8 cellular contexts compared by ENCODE assay signal in the genomic region with DNA sequence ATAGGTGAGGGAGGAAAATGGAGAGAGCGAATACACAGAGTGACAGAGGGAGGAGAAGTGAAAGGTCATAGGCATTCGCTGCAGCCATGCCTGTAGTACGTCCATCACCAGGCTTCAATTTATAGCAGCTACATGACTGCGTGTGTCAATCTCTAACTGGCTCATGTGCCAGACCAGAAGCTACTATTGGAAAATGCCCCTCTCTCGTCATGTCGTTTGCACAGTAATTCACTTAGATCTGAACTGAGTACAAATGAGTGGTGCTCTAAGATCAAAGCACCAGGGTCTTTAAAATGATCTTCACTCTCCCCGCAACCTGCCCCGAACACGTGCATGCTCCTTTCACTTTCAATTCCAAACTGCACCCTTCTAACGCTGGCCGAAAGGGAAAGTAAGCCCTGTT. TPM values are rescaled to one million over a fixed set of nuclear protein-coding genes. Genes with fewer than 3 reads are reported as not detected.
DNase-seq lines count a peak whose midpoint lies in the region; ATAC-seq and TF ChIP-seq lines count a peak whose summit lies in the region.

No MANE protein-coding gene starts in this region.

- H3K27me3 ChIP-seq in right lobe of liver (no peaks in the 10 kb centered on the region), stomach (no peaks in the 10 kb centered on the region), mesendoderm (ENCODE audit: insufficient read depth, low read length, poor library complexity) (no peaks in the 10 kb centered on the region)

- H2BK5ac ChIP-seq in mesendoderm (ENCODE audit: low read length), result no peak overlapping the region

- peak; percentile 97 to 98 for ATAC-seq in activated T-cell treated with anti-CD3 and anti-CD28 coated beads, Interleukin-2, amount 50 U/mL, for 72 hours (replicated peaks in 1 of 2)
- ATAC-seq in right lobe of liver (peak; percentile 78 to 85 (median 81)), HG03565 (IDR thresholded peaks at IDR 0.05; ENCODE audit: unreplicated experiment) (no peak)

- no peaks in the 10 kb centered on the region for H3K79me2 ChIP-seq in mesendoderm (ENCODE audit: control insufficient read depth, insufficient read depth, low read length)

- TF ChIP-seq CTCF in right lobe of liver (IDR thresholded peaks at IDR 0.05), result no peak
- no peak for TF ChIP-seq CTCF in stomach (IDR thresholded peaks at IDR 0.05)
- no peak for TF ChIP-seq CTCF in MCF 10A (IDR thresholded peaks at IDR 0.05; ENCODE audit: unreplicated experiment)

- no peak overlapping the region for H3K9ac ChIP-seq in mesendoderm (ENCODE audit: low read length)

- H3K27ac Mint-ChIP-seq in activated T-cell treated with anti-CD3 and anti-CD28 coated beads, Interleukin-2, amount 50 U/mL, for 72 hours, result peak overlapping the region; percentile 2
- H3K27ac Mint-ChIP-seq in MCF 10A (ENCODE audit: low read depth, unreplicated experiment), result no peak overlapping the region

- H3K9me3 ChIP-seq in right lobe of liver (no peaks in the 10 kb centered on the region), stomach (peaks cover 0 to 28% (median 7%) of the 10 kb centered on the region in 4 donors)

- no peak overlapping the region for H3K4ac ChIP-seq in mesendoderm (ENCODE audit: low read depth, low read length)

- H3K79me1 ChIP-seq in mesendoderm (ENCODE audit: low read length), result no peaks in the 10 kb centered on the region

- no peak overlapping the region for H2AK5ac ChIP-seq in mesendoderm (ENCODE audit: low read length)

- no peak overlapping the region for H3K4me2 ChIP-seq in mesendoderm (ENCODE audit: low read length)

- peaks cover 19% of the 10 kb centered on the region for H3K4me1 Mint-ChIP-seq in activated T-cell treated with anti-CD3 and anti-CD28 coated beads, Interleukin-2, amount 50 U/mL, for 72 hours (ENCODE audit: low read depth)
- H3K4me1 Mint-ChIP-seq in MCF 10A (ENCODE audit: insufficient read depth, unreplicated experiment), result peaks cover under 1% of the 10 kb centered on the region

- H2BK15ac ChIP-seq in mesendoderm (replicated peaks; ENCODE audit: low read depth), result no peak overlapping the region

- H3K27ac ChIP-seq in right lobe of liver (peak overlapping the region; percentile 36 to 77 (median 74)), stomach (peak overlapping the region in 1 of 5 donors; percentile 47), mesendoderm (ENCODE audit: low read depth, low read length) (no peak overlapping the region)

- no peak overlapping the region for H2BK120ac ChIP-seq in mesendoderm (ENCODE audit: low read depth, low read length)

- H3K4me3 Mint-ChIP-seq in activated T-cell treated with anti-CD3 and anti-CD28 coated beads, Interleukin-2, amount 50 U/mL, for 72 hours, result peak overlapping the region; percentile 45 to 64
- H3K4me3 Mint-ChIP-seq in MCF 10A (ENCODE audit: unreplicated experiment), result no peak overlapping the region

- H4K5ac ChIP-seq in mesendoderm (ENCODE audit: low read length), result no peak overlapping the region

- H3K27me3 Mint-ChIP-seq in activated T-cell treated with anti-CD3 and anti-CD28 coated beads, Interleukin-2, amount 50 U/mL, for 72 hours (ENCODE audit: low read depth), result no peaks in the 10 kb centered on the region
- no peaks in the 10 kb centered on the region for H3K27me3 Mint-ChIP-seq in MCF 10A (ENCODE audit: insufficient read depth, unreplicated experiment)

- CTCF ChIA-PET in MCF 10A (lab: Yijun Ruan, JAX), result interaction anchor here (0.6 to 1.8 kb wide), 3 partner anchors 11 to 194 kb away, joined by 3 to 4 read pairs (median 4); no protein-coding TSS in a partner anchor

- peaks cover 15 to 37% of the 10 kb centered on the region in 2 donors for H3K36me3 Mint-ChIP-seq in activated T-cell treated with anti-CD3 and anti-CD28 coated beads, Interleukin-2, amount 50 U/mL, for 72 hours (ENCODE audit: insufficient read depth in 2 of 2)
- H3K36me3 Mint-ChIP-seq in MCF 10A (ENCODE audit: insufficient read depth, unreplicated experiment), result no peaks in the 10 kb centered on the region

- H3K4me1 ChIP-seq in right lobe of liver (peaks cover 0 to 18% (median 8%) of the 10 kb centered on the region in 4 donors), stomach (peaks cover 0 to 12% (median 0%) of the 10 kb centered on the region in 4 donors), mesendoderm (ENCODE audit: control insufficient read depth, low read depth, low read length) (no peaks in the 10 kb centered on the region)

- H3K18ac ChIP-seq in mesendoderm (ENCODE audit: low read length), result no peak overlapping the region

- H3K4me3 ChIP-seq in right lobe of liver (peak overlapping the region; percentile 9 to 54 (median 47)), stomach (peak overlapping the region; percentile 3 to 30 (median 12)), mesendoderm (ENCODE audit: low read length) (no peak overlapping the region)

- TF ChIP-seq EP300 in stomach (IDR thresholded peaks at IDR 0.05), result no peak

- H3K56ac ChIP-seq in mesendoderm (ENCODE audit: low read length), result no peak overlapping the region

- no peak overlapping the region for H4K8ac ChIP-seq in mesendoderm (ENCODE audit: low read depth, low read length)

- intact Hi-C loops in right lobe of liver (cut with DNase I) (loop anchor here in 1 of 2 donors (10.0 kb wide), 1 partner anchor 50 kb away; a partner anchor contains a TSS), stomach (cut with DNase I; ENCODE audit: low total_unique reads) (no loop called here), MCF 10A (cut with micrococcal nuclease) (no loop called here)

- DNase-seq in activated T-cell treated with anti-CD3 and anti-CD28 coated beads for 1 hour (ENCODE audit: low read depth) (peak; percentile 8), right lobe of liver (peak in 1 of 3 donors; percentile 49), stomach (no peak), mesendoderm (no peak), MCF 10A (ENCODE audit: unreplicated experiment) (no peak)
- DNase-seq in activated T-cell treated with anti-CD3 and anti-CD28 coated beads, Interleukin-2, amount 50 U/mL, for 1 hour, result no peak
- DNase-seq in activated T-cell treated with anti-CD3 and anti-CD28 coated beads, Interleukin-2, amount 50 U/mL, for 72 hours, result peak; percentile 41 to 48

- BruUV-seq in MCF 10A (replicated peaks; lab: Mats Ljungman, UMichigan), result no TSS peak

- peaks cover 9 to 11% of the 10 kb centered on the region in 2 donors for H3K9me3 Mint-ChIP-seq in activated T-cell treated with anti-CD3 and anti-CD28 coated beads, Interleukin-2, amount 50 U/mL, for 72 hours
- H3K9me3 Mint-ChIP-seq in MCF 10A (ENCODE audit: unreplicated experiment), result peaks cover 11% of the 10 kb centered on the region

- 31% methylated on average over 8 of the region's 11 CpGs for WGBS in right lobe of liver (ENCODE audit: insufficient coverage, low coverage, low lambda C conversion rate, missing lambda C conversion rate)
- 66 to 80% (median 69%) methylated on average over 11 of the region's 11 CpGs for WGBS in stomach, 5 donors
- no CpG with 5 or more reads among the region's 11 CpGs for WGBS in mesendoderm (ENCODE audit: extremely low coverage, insufficient coverage, low lambda C conversion rate)

- H3K36me3 ChIP-seq in right lobe of liver (no peaks in the 10 kb centered on the region), stomach (no peaks in the 10 kb centered on the region), mesendoderm (ENCODE audit: control insufficient read depth, insufficient read depth, low read length) (no peaks in the 10 kb centered on the region)

- TF ChIP-seq POLR2A in right lobe of liver (IDR thresholded peaks at IDR 0.05) (no peak), stomach (IDR thresholded peaks at IDR 0.05) (no peak)

- POLR2A ChIA-PET in MCF 10A (lab: Yijun Ruan, JAX), result interaction anchor here (1.3 kb wide), 1 partner anchor 11 kb away, joined by 5 read pairs; no protein-coding TSS in a partner anchor

- no peak overlapping the region for H3K23ac ChIP-seq in mesendoderm (ENCODE audit: low read length)

RNA-seq across cellular contexts. Expression of a gene that starts 51.3 kb away (rescaled TPM):
- total RNA-seq in activated T-cell treated with anti-CD3 and anti-CD28 coated beads, Interleukin-2, amount 50 U/mL, for 72 hours, result 10 to 100 TPM; 18.6 to 18.7 TPM
- total RNA-seq in right lobe of liver (10 to 100 TPM; 17.3 to 41.5 (median 25.6) TPM), stomach (10 to 100 TPM; 12.1 to 55.0 (median 15.8) TPM), MCF 10A (2022) (13.1 and 14.2 TPM in 2 replicates)
- polyA plus RNA-seq in stomach, result 1 to 10 TPM; 1.7 to 2.7 (median 2.5) TPM
- polyA plus RNA-seq in mesendoderm (2013, experiment 1 of 2), result 2.8 TPM
- polyA plus RNA-seq in mesendoderm (2013, experiment 2 of 2), result 2.9 TPM

Comparison
In these comparisons a context has a peak if more than half of its experiments do, and no peak if none do; other contexts are left out.
1. DNase-seq: peak in activated T-cell treated with anti-CD3 and anti-CD28 coated beads for 1 hour (single experiment) and activated T-cell treated with anti-CD3 and anti-CD28 coated beads, Interleukin-2, amount 50 U/mL, for 72 hours (2 of 2); none in activated T-cell treated with anti-CD3 and anti-CD28 coated beads, Interleukin-2, amount 50 U/mL, for 1 hour (single experiment), stomach (single experiment), mesendoderm (single experiment) and MCF 10A (single experiment).